Comparison of ENCODE assay signal across 4 cellular contexts in genomic region chr4:42166186-42166585, GRCh38. TPM values are rescaled to one million over a fixed set of nuclear protein-coding genes. Genes with fewer than 3 reads are reported as not detected.
"Had no signal": no experiment of that assay in that cellular context is flagged by ENCODE, and none has a peak within 500 bp of the region (broad histone marks: within the 10 kb centered on the region; RNA-seq: fewer than 3 reads in every experiment).

No MANE protein-coding gene starts in this region.

RNA-seq across cellular contexts. Expression of gene BEND4, which starts 13.7 kb away (rescaled TPM):
- total RNA-seq: PC-3, PC-9, SJSA1, SK-MEL-5 had no signal
